In the genomic region with DNA sequence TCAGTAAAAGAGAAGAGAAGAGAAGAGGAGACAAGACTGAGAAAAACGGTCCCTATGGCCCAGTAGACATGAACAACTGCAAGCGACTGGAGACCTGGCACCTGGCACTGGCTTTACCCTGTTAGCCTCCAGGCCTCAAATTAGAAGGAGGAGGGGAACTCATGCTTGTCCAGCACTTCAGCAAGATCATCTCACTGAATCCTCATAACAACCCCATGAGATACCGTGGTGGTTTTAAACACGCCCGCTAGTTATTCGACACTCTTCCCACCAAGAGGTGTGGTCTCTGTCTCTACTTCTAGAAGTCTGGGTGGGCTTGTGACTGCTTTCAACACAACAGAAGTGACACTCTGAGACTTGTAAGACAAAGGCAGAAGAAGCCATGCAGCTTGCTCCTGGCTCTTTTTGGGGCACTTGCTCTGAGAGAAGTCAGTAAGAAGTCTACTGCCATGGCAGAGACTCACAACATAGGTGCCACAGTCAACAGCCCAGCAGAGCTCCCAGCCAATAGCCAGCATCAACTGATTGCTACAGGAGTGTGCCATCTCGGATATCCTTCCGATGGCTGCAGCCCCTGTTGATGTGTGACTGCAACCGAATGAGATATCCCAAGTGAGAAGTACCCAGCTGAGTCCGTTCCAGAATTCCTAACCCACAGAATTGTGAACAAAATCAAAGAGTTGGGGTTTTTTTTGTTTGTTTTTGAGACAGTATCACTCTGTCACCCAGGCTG, we compare ENCODE assay signal across 1 cellular context.
TF ChIP-seq lines count a peak whose summit lies in the region.

No MANE protein-coding gene starts in this region.

TF ChIP-seq in SK-N-SH treated with all-trans-retinoic acid at 6 μM for 48 hours, 23 proteins besides CTCF, POLR2A, EP300 and RAD21 (continued from another document):
- TF ChIP-seq ISL1 (CRISPR knock-in tag; IDR thresholded peaks at IDR 0.05) = no peak
- TF ChIP-seq SNAI2 (CRISPR knock-in tag; IDR thresholded peaks at IDR 0.05) = no peak
- TF ChIP-seq ESRRG (CRISPR knock-in tag; IDR thresholded peaks at IDR 0.05) = no peak
- TF ChIP-seq PPARA (CRISPR knock-in tag; IDR thresholded peaks at IDR 0.05; ENCODE audit: borderline replicate concordance) = no peak
